In genomic region chr21:33196956-33197374, GRCh38 we compare ENCODE assay signal across 8 cellular contexts. TPM values are rescaled to one million over a fixed set of nuclear protein-coding genes. Genes with fewer than 3 reads are reported as not detected.
DNase-seq lines count a peak whose midpoint lies in the region; ATAC-seq and TF ChIP-seq lines count a peak whose summit lies in the region.

No MANE protein-coding gene starts in this region.

- peak overlapping the region in 1 of 2 donors; percentile 4 for H3K27ac ChIP-seq in ascending aorta
- no peak overlapping the region for H3K27ac ChIP-seq in hepatocyte

- no peaks in the 10 kb centered on the region for H3K9me2 ChIP-seq in hepatocyte (replicated peaks; ENCODE audit: insufficient read depth)

- no peak overlapping the region for H3K4me3 ChIP-seq in ascending aorta
- no peak overlapping the region for H3K4me3 ChIP-seq in hepatocyte

- WGBS in hepatocyte (ENCODE audit: low lambda C conversion rate, missing lambda C conversion rate), result 10% methylated on average over 13 of the region's 13 CpGs

- H3K27me3 ChIP-seq in ascending aorta (no peaks in the 10 kb centered on the region), hepatocyte (no peaks in the 10 kb centered on the region)

- DNase-seq in GF-D8 (lab: John Stamatoyannopoulos, UW), result peak; percentile 34
- peak; percentile 82 for DNase-seq in NAMALWA (ENCODE audit: low spot score)
- DNase-seq in SKM-1 treated with dmso at 0.1 percent for 144 hours (lab: John Stamatoyannopoulos, UW; ENCODE audit: unreplicated experiment), result peak; percentile 30
- DNase-seq in ascending aorta (ENCODE audit: low spot score in 2 of 2), result peak in 1 of 2 donors; percentile 84
- DNase-seq in hepatocyte (ENCODE audit: low spot score), result peak; percentile 90
- DNase-seq in sciatic nerve (ENCODE audit: low spot score), result peak; percentile 74

- ATAC-seq in sciatic nerve, result peak; percentile 64
- ATAC-seq in HG03378 (IDR thresholded peaks at IDR 0.05; ENCODE audit: unreplicated experiment), result no peak
- ATAC-seq in HG03469 (IDR thresholded peaks at IDR 0.05; ENCODE audit: unreplicated experiment), result no peak

- intact Hi-C loops in ascending aorta (cut with DNase I) (loop anchor here (1.0 to 2.0 kb wide), 2 partner anchors 257 to 364 kb away; no protein-coding TSS in a partner anchor), sciatic nerve (cut with DNase I) (no loop called here)

- peak; percentile 68 to 74 (median 69) for TF ChIP-seq CTCF in ascending aorta (IDR thresholded peaks at IDR 0.05)
- peak; percentile 90 for TF ChIP-seq CTCF in hepatocyte (IDR thresholded peaks at IDR 0.05; ENCODE audit: poor library complexity)

- H2AFZ ChIP-seq in hepatocyte, result peak overlapping the region; percentile 36

- peak overlapping the region; percentile 70 for H3K4me2 ChIP-seq in hepatocyte

- H4K20me1 ChIP-seq in hepatocyte (ENCODE audit: insufficient read depth, poor library complexity, severe bottlenecking), result no peaks in the 10 kb centered on the region

- H3K4me1 ChIP-seq in ascending aorta (no peaks in the 10 kb centered on the region), hepatocyte (ENCODE audit: insufficient read depth) (peaks cover 3% of the 10 kb centered on the region)

- H3K36me3 ChIP-seq in ascending aorta (no peaks in the 10 kb centered on the region), hepatocyte (replicated peaks; ENCODE audit: insufficient read depth, low read depth) (no peaks in the 10 kb centered on the region)

- H3K9me3 ChIP-seq in ascending aorta (no peaks in the 10 kb centered on the region), hepatocyte (ENCODE audit: low read depth) (no peaks in the 10 kb centered on the region)

- no peaks in the 10 kb centered on the region for H3K79me2 ChIP-seq in hepatocyte

RNA-seq across cellular contexts. Expression of gene IFNAR2, which starts 32.8 kb away (rescaled TPM):
- total RNA-seq in ascending aorta (30.3 TPM), hepatocyte (18.2 and 19.9 TPM in 2 replicates), sciatic nerve (43.3 TPM)
- polyA plus RNA-seq in hepatocyte, result 18.5 and 19.6 TPM in 2 replicates
